Comparison of ENCODE assay signal across 1 cellular context in the genomic region with DNA sequence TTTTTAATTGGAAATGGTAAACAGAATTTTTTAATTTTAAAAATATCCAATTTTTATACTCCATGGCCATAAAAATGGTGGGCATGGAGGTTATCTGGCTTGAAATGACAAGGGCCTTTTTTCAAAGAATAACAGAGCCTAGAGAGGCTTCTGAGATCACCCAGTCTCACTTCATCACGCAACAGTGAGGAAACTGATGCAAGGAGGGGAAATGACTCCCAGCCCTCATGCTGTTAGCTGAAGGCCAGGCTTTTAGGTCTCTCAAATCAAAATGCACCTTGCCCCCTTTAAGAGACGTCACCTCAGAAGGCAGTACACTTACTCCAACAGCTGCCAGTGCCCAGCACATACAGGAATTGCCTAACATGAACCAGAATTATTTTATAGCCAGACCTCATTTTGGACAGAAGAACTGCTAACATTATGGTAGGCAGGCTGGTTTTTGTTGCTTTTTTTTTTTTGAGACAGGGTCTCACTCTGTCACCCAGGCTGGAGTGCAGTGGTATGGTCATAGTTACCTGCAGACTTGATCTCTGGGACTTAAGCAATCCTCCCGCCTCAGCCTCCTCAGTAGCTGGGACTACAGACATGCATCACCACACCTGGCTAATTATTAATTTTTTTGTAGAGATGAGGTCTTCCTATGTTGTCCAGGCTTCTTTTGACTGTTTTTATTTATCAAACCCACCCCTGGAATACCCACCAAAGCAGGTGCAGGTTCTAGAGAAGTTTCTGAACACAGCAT.
TF ChIP-seq lines count a peak whose summit lies in the region.

No MANE protein-coding gene starts in this region.

TF ChIP-seq in IMR-90, 13 proteins besides CTCF, POLR2A, EP300 and RAD21:
- TF ChIP-seq MXI1 (IDR thresholded peaks at IDR 0.05; ENCODE audit: borderline replicate concordance, low read depth, low read length) (no peak), CEBPB (IDR thresholded peaks at IDR 0.05; ENCODE audit: low read depth, low read length) (peak; percentile 65)
TF ChIP-seq in IMR-90: peak in this region for 1.
